ENCODE assay signal across 17 cellular contexts in genomic region chr4:75849459-75849858, GRCh38. TPM values are rescaled to one million over a fixed set of nuclear protein-coding genes. Genes with fewer than 3 reads are reported as not detected.
DNase-seq lines count a peak whose midpoint lies in the region; ATAC-seq, FAIRE-seq and TF ChIP-seq lines count a peak whose summit lies in the region.
"Had no signal": no experiment of that assay in that cellular context is flagged by ENCODE, and none has a peak within 500 bp of the region (broad histone marks: within the 10 kb centered on the region; RNA-seq: fewer than 3 reads in every experiment).

No MANE protein-coding gene starts in this region.

- no peaks in the 10 kb centered on the region for H3K36me3 ChIP-seq in mesendoderm (ENCODE audit: control insufficient read depth, insufficient read depth, low read length)
- H3K36me3 ChIP-seq: esophagus muscularis mucosa, HAP-1 had no signal

- no peaks in the 10 kb centered on the region for H3K36me3 Mint-ChIP-seq in activated T-helper 1 cell treated with anti-CD3 and anti-CD28 coated beads, Interleukin-12 subunit alpha, Interleukin-12 subunit beta, Interleukin-2, Interleukin-4 antibody, amounts not matched to agents 30 ng/mL and 10 ng/mL and 1 ng/mL, durations not matched to agents 14 hours and 24 hours and 36 hours (ENCODE audit: low read depth)

- no peak overlapping the region for H2BK15ac ChIP-seq in mesendoderm (replicated peaks; ENCODE audit: low read depth)

- in situ Hi-C loops in G401 (cut with HindIII; ENCODE audit: low sequenced_read_pairs) = no loop called here

- peak; percentile 23 for FAIRE-seq in GM12891 (lab: Jason Lieb, UNC)

- intact Hi-C loops in activated T-helper 1 cell treated with anti-CD3 and anti-CD28 coated beads, Interleukin-12 subunit alpha, Interleukin-12 subunit beta, Interleukin-2, Interleukin-4 antibody, amounts not matched to agents 30 ng/mL and 10 ng/mL and 1 ng/mL, durations not matched to agents 14 hours and 24 hours and 36 hours (cut with micrococcal nuclease) = loop anchor here (2.0 to 5.0 kb wide), 3 partner anchors 125 to 1402 kb away; partner anchors contain the start of genes AREG and USO1

- WGBS in mesendoderm (ENCODE audit: extremely low coverage, insufficient coverage, low lambda C conversion rate) = no CpG with 5 or more reads among the region's 6 CpGs

- no peak overlapping the region for H3K4me2 ChIP-seq in mesendoderm (ENCODE audit: low read length)

- no peaks in the 10 kb centered on the region for H3K27me3 ChIP-seq in mesendoderm (ENCODE audit: insufficient read depth, low read length, poor library complexity)
- H3K27me3 ChIP-seq: esophagus muscularis mucosa had no signal

- TF ChIP-seq POLR2A in GM12891 (IDR thresholded peaks at IDR 0.05; ENCODE audit: low read depth, low read length) (no peak), NB4 (IDR thresholded peaks at IDR 0.05; ENCODE audit: extremely low read depth, insufficient read length) (no peak)

- H2BK5ac ChIP-seq in mesendoderm (ENCODE audit: low read length) = no peak overlapping the region

- no peak overlapping the region for H3K4me3 Mint-ChIP-seq in activated T-helper 1 cell treated with anti-CD3 and anti-CD28 coated beads, Interleukin-12 subunit alpha, Interleukin-12 subunit beta, Interleukin-2, Interleukin-4 antibody, amounts not matched to agents 30 ng/mL and 10 ng/mL and 1 ng/mL, durations not matched to agents 14 hours and 24 hours and 36 hours

- H3K23ac ChIP-seq in mesendoderm (ENCODE audit: low read length) = no peak overlapping the region

- H4K8ac ChIP-seq in mesendoderm (ENCODE audit: low read depth, low read length) = no peak overlapping the region

- H4K5ac ChIP-seq in mesendoderm (ENCODE audit: low read length) = no peak overlapping the region

- no peak for TF ChIP-seq CTCF in NB4 (IDR thresholded peaks at IDR 0.05; ENCODE audit: low read depth, low read length)

- no peaks in the 10 kb centered on the region for H3K27me3 Mint-ChIP-seq in activated T-helper 1 cell treated with anti-CD3 and anti-CD28 coated beads, Interleukin-12 subunit alpha, Interleukin-12 subunit beta, Interleukin-2, Interleukin-4 antibody, amounts not matched to agents 30 ng/mL and 10 ng/mL and 1 ng/mL, durations not matched to agents 14 hours and 24 hours and 36 hours (ENCODE audit: insufficient read depth)

- H3K27ac Mint-ChIP-seq in activated T-helper 1 cell treated with anti-CD3 and anti-CD28 coated beads, Interleukin-12 subunit alpha, Interleukin-12 subunit beta, Interleukin-2, Interleukin-4 antibody, amounts not matched to agents 30 ng/mL and 10 ng/mL and 1 ng/mL, durations not matched to agents 14 hours and 24 hours and 36 hours = peak overlapping the region; percentile 19

- no peaks in the 10 kb centered on the region for H3K4me1 ChIP-seq in mesendoderm (ENCODE audit: control insufficient read depth, low read depth, low read length)

- ATAC-seq in HG02885 (IDR thresholded peaks at IDR 0.05; ENCODE audit: poor library complexity, unreplicated experiment) = no peak
- ATAC-seq: sciatic nerve had no signal

- no peak overlapping the region for H3K4me3 ChIP-seq in NB4 (ENCODE audit: low read depth, low read length)
- no peak overlapping the region for H3K4me3 ChIP-seq in mesendoderm (ENCODE audit: low read length)
- H3K4me3 ChIP-seq: esophagus muscularis mucosa, HAP-1 had no signal

- no peak overlapping the region for H2BK120ac ChIP-seq in mesendoderm (ENCODE audit: low read depth, low read length)

- no peak overlapping the region for H3K9ac ChIP-seq in mesendoderm (ENCODE audit: low read length)

- H3K27ac ChIP-seq in mesendoderm (ENCODE audit: low read depth, low read length) = no peak overlapping the region
- H3K27ac ChIP-seq: esophagus muscularis mucosa, RWPE1 had no signal

- H3K56ac ChIP-seq in mesendoderm (ENCODE audit: low read length) = peak overlapping the region; percentile 30

- H2AK5ac ChIP-seq in mesendoderm (ENCODE audit: low read length) = no peak overlapping the region

- no peak overlapping the region for H3K18ac ChIP-seq in mesendoderm (ENCODE audit: low read length)

- DNase-seq in GM12891 (ENCODE audit: insufficient read length, low spot score) (no peak), NB4 (ENCODE audit: low read depth) (peak; percentile 91), mesendoderm (peak; percentile 83), T-helper 9 cell (no peak), NCI-H446 (lab: John Stamatoyannopoulos, UW) (no peak), G401 (ENCODE audit: low spot score) (no peak)
- DNase-seq in activated T-helper 1 cell treated with anti-CD3 and anti-CD28 coated beads, Interleukin-12 subunit alpha, Interleukin-12 subunit beta, Interleukin-2, Interleukin-4 antibody, amounts not matched to agents 30 ng/mL and 10 ng/mL and 1 ng/mL, durations not matched to agents 14 hours and 24 hours and 36 hours (ENCODE audit: low spot score) = no peak
- DNase-seq: activated effector memory CD4-positive, alpha-beta T cell treated with Interleukin-2 at 50 U/mL for 16 hours; COR-L47; Karpas-422; NCI-H2171 treated with DMSO at 0.1 percent for 48 hours had no signal

- H3K79me1 ChIP-seq in mesendoderm (ENCODE audit: low read length) = no peaks in the 10 kb centered on the region

- H3K4ac ChIP-seq in mesendoderm (ENCODE audit: low read depth, low read length) = no peak overlapping the region

- no peaks in the 10 kb centered on the region for H3K79me2 ChIP-seq in mesendoderm (ENCODE audit: control insufficient read depth, insufficient read depth, low read length)

- peaks cover 12% of the 10 kb centered on the region for H3K4me1 Mint-ChIP-seq in activated T-helper 1 cell treated with anti-CD3 and anti-CD28 coated beads, Interleukin-12 subunit alpha, Interleukin-12 subunit beta, Interleukin-2, Interleukin-4 antibody, amounts not matched to agents 30 ng/mL and 10 ng/mL and 1 ng/mL, durations not matched to agents 14 hours and 24 hours and 36 hours (ENCODE audit: low read depth)

- no peaks in the 10 kb centered on the region for H3K9me3 Mint-ChIP-seq in activated T-helper 1 cell treated with anti-CD3 and anti-CD28 coated beads, Interleukin-12 subunit alpha, Interleukin-12 subunit beta, Interleukin-2, Interleukin-4 antibody, amounts not matched to agents 30 ng/mL and 10 ng/mL and 1 ng/mL, durations not matched to agents 14 hours and 24 hours and 36 hours

TF ChIP-seq in GM12891, 5 proteins besides CTCF, POLR2A, EP300 and RAD21:
- no peak for TF ChIP-seq SPI1 (IDR thresholded peaks at IDR 0.05; ENCODE audit: low read depth, low read length)
- TF ChIP-seq PAX5 (IDR thresholded peaks at IDR 0.05; ENCODE audit: insufficient read depth, low read length, severe bottlenecking) = no peak
- no peak for TF ChIP-seq POLR2AphosphoS5 (IDR thresholded peaks at IDR 0.05; ENCODE audit: low read depth, low read length)
- TF ChIP-seq TAF1 (IDR thresholded peaks at IDR 0.05; ENCODE audit: low read depth, low read length) = no peak
- no peak for TF ChIP-seq POU2F2 (IDR thresholded peaks at IDR 0.05; ENCODE audit: low read depth, low read length)

RNA-seq across cellular contexts. Expression of gene PPEF2, which starts 52.8 kb away (rescaled TPM):
- not detected for polyA plus RNA-seq in GM12891 (2012; ENCODE audit: low read depth, missing spikeins)
- not detected in 2 replicates for total RNA-seq in activated T-helper 1 cell treated with anti-CD3 and anti-CD28 coated beads, Interleukin-12 subunit alpha, Interleukin-12 subunit beta, Interleukin-2, Interleukin-4 antibody, amounts not matched to agents 30 ng/mL and 10 ng/mL and 1 ng/mL, durations not matched to agents 14 hours and 24 hours and 36 hours
- polyA plus RNA-seq in mesendoderm (2013, experiment 1 of 2) = not detected
- not detected for polyA plus RNA-seq in mesendoderm (2013, experiment 2 of 2)
- total RNA-seq in G401 (2014; rRNA removed; shearing (Covaris generic)) = not detected in 2 replicates
- total RNA-seq: cardiac septum, esophagus muscularis mucosa had no signal

Comparison
In these comparisons a context has a peak if more than half of its experiments do, and no peak if none do; other contexts are left out.
1. DNase-seq: peak in NB4 (single experiment) and mesendoderm (single experiment); none in GM12891 (single experiment), activated T-helper 1 cell treated with anti-CD3 and anti-CD28 coated beads, Interleukin-12 subunit alpha, Interleukin-12 subunit beta, Interleukin-2, Interleukin-4 antibody, amounts not matched to agents 30 ng/mL and 10 ng/mL and 1 ng/mL, durations not matched to agents 14 hours and 24 hours and 36 hours (single experiment), T-helper 9 cell (single experiment), NCI-H446 (0 of 2) and G401 (single experiment).